8 cellular contexts compared by ENCODE assay signal in genomic region chr15:84747423-84748273, GRCh38. TPM values are rescaled to one million over a fixed set of nuclear protein-coding genes. Genes with fewer than 3 reads are reported as not detected.
A peak's percentile ranks its signal among the peaks of the same experiment; 100 is the strongest.
DNase-seq lines count a peak whose midpoint lies in the region; ATAC-seq lines count a peak whose summit lies in the region.

No MANE protein-coding gene starts in this region.

- POLR2A ChIA-PET in activated CD4-positive, alpha-beta memory T cell treated with anti-CD3 and anti-CD28 coated beads for 36 hours (lab: Charles Lee), result interaction anchor here (0.7 to 2.0 kb wide), 10 partner anchors 10 to 234 kb away, joined by 3 to 24 read pairs (median 4); partner anchors contain the start of genes PDE8A, SEC11A and ZSCAN2

- no peaks in the 10 kb centered on the region for H3K9me3 Mint-ChIP-seq in activated CD4-positive, alpha-beta memory T cell treated with anti-CD3 and anti-CD28 coated beads for 36 hours

- H3K79me2 ChIP-seq in ACC112 (ENCODE audit: control insufficient read depth, insufficient read depth, low read length, unreplicated experiment), result peaks cover 45% of the 10 kb centered on the region

- H3K27me3 Mint-ChIP-seq in activated CD4-positive, alpha-beta memory T cell treated with anti-CD3 and anti-CD28 coated beads for 36 hours, result no peaks in the 10 kb centered on the region

- peak overlapping the region; percentile 95 for H3K4me3 Mint-ChIP-seq in activated CD4-positive, alpha-beta memory T cell treated with anti-CD3 and anti-CD28 coated beads for 36 hours

- ATAC-seq in GM18519 (IDR thresholded peaks at IDR 0.05; ENCODE audit: low FRiP score, unreplicated experiment) (peak; percentile 27), HG03045 (IDR thresholded peaks at IDR 0.05; ENCODE audit: unreplicated experiment) (peak; percentile 44)

- H3K27ac ChIP-seq in ACC112 (ENCODE audit: low read depth, low read length) (peak overlapping the region; percentile 83), ectodermal cell (ENCODE audit: insufficient read depth, low read depth, low read length, poor library complexity, severe bottlenecking) (peak overlapping the region; percentile 91)

- H3K4me1 ChIP-seq in ACC112 (ENCODE audit: control insufficient read depth, insufficient read depth, low read length, unreplicated experiment) (peaks cover 10% of the 10 kb centered on the region), ectodermal cell (ENCODE audit: control insufficient read depth, insufficient read depth, low read length) (peaks cover 7% of the 10 kb centered on the region)

- 4 to 5% methylated on average over 46 of the region's 46 CpGs for WGBS in ectodermal cell, 2 experiments

- DNase-seq in NCI-H510A (lab: John Stamatoyannopoulos, UW) (peak; percentile 37), medulla oblongata (ENCODE audit: extremely low spot score) (peak; percentile 72)
- DNase-seq in activated CD4-positive, alpha-beta memory T cell treated with anti-CD3 and anti-CD28 coated beads for 36 hours, result peak; percentile 83
- peak; percentile 30 to 59 (median 40) for DNase-seq in stimulated activated CD4-positive, alpha-beta T cell treated with anti-CD3 and anti-CD28 coated beads, TNF-alpha, amount 100 ng/mL, for 4 hours (ENCODE audit: low read depth in 3 of 3)

- H3K4me3 ChIP-seq in ACC112 (ENCODE audit: low read depth, low read length), result peak overlapping the region; percentile 94
- H3K4me3 ChIP-seq in ectodermal cell (ENCODE audit: insufficient read depth, low read depth, low read length), result peak overlapping the region; percentile 66

- peaks cover 57% of the 10 kb centered on the region for H3K4me1 Mint-ChIP-seq in activated CD4-positive, alpha-beta memory T cell treated with anti-CD3 and anti-CD28 coated beads for 36 hours (ENCODE audit: low read depth)

- intact Hi-C loops in activated CD4-positive, alpha-beta memory T cell treated with anti-CD3 and anti-CD28 coated beads for 36 hours (cut with micrococcal nuclease), result loop anchor here (1.0 to 5.0 kb wide), 4 partner anchors 11 to 235 kb away; partner anchors contain the start of genes PDE8A, SEC11A and WDR73

- H3K36me3 ChIP-seq in ACC112 (ENCODE audit: insufficient read depth, low read length) (no peaks in the 10 kb centered on the region), ectodermal cell (ENCODE audit: control insufficient read depth, insufficient read depth, low read length) (no peaks in the 10 kb centered on the region)

- H3K27ac Mint-ChIP-seq in activated CD4-positive, alpha-beta memory T cell treated with anti-CD3 and anti-CD28 coated beads for 36 hours, result peak overlapping the region; percentile 98

- peaks cover 16% of the 10 kb centered on the region for H3K36me3 Mint-ChIP-seq in activated CD4-positive, alpha-beta memory T cell treated with anti-CD3 and anti-CD28 coated beads for 36 hours

- CTCF ChIA-PET in activated CD4-positive, alpha-beta memory T cell treated with anti-CD3 and anti-CD28 coated beads for 36 hours (lab: Charles Lee), result interaction anchor here (0.6 to 1.2 kb wide), 8 partner anchors 11 to 92 kb away, joined by 3 to 5 read pairs (median 3); partner anchors contain the start of gene SEC11A

- H3K27me3 ChIP-seq in ACC112 (ENCODE audit: insufficient read depth, low read length) (no peaks in the 10 kb centered on the region), ectodermal cell (ENCODE audit: control insufficient read depth, insufficient read depth, low read length, poor library complexity, severe bottlenecking) (no peaks in the 10 kb centered on the region)

- H2AFZ ChIP-seq in ACC112 (ENCODE audit: low read length, unreplicated experiment), result peak overlapping the region; percentile 90

- no peaks in the 10 kb centered on the region for H3K9me3 ChIP-seq in ectodermal cell (ENCODE audit: control insufficient read depth, low read length)

RNA-seq across cellular contexts. Expression of gene ZNF592, which starts 0.7 kb away (rescaled TPM):
- total RNA-seq in activated CD4-positive, alpha-beta memory T cell treated with anti-CD3 and anti-CD28 coated beads for 36 hours, result 10 to 100 TPM; 23.8 to 24.3 TPM
- polyA plus RNA-seq in ectodermal cell (2013, experiment 1 of 4), result 21.6 TPM
- 23.3 TPM for polyA plus RNA-seq in ectodermal cell (2013, experiment 2 of 4)
- polyA plus RNA-seq in ectodermal cell (2013, experiment 3 of 4), result 16.0 TPM
- 19.2 TPM for polyA plus RNA-seq in ectodermal cell (2013, experiment 4 of 4)

RNA-seq across cellular contexts. Expression of gene SEC11A, which starts 31.7 kb away (rescaled TPM):
- 100 to 1,000 TPM; 132 to 136 TPM for total RNA-seq in activated CD4-positive, alpha-beta memory T cell treated with anti-CD3 and anti-CD28 coated beads for 36 hours
- 328 TPM for polyA plus RNA-seq in ectodermal cell (2013, experiment 1 of 4)
- 349 TPM for polyA plus RNA-seq in ectodermal cell (2013, experiment 2 of 4)
- polyA plus RNA-seq in ectodermal cell (2013, experiment 3 of 4), result 269 TPM
- polyA plus RNA-seq in ectodermal cell (2013, experiment 4 of 4), result 301 TPM

Comparison
In these comparisons a context has a peak if more than half of its experiments do, and no peak if none do; other contexts are left out.
1. Peak in every context shown above with its lines: DNase-seq, ATAC-seq, H3K4me3 ChIP-seq and H3K27ac ChIP-seq.